Comparison of ENCODE assay signal across 28 cellular contexts in genomic region chr10:107589081-107589480, GRCh38.
"Had no signal": no experiment of that assay in that cellular context is flagged by ENCODE, and none has a peak within 500 bp of the region (broad histone marks: within the 10 kb centered on the region; RNA-seq: fewer than 3 reads in every experiment).

No MANE protein-coding gene starts in this region.

- H3K27ac ChIP-seq: brain microvascular endothelial cell, epithelial cell of prostate, esophagus squamous epithelium, gastrocnemius medialis, pancreas, prostate gland, sigmoid colon, thyroid gland, upper lobe of left lung, VCaP had no signal

- H3K27me3 ChIP-seq: brain microvascular endothelial cell, esophagus squamous epithelium, gastrocnemius medialis, pancreas, sigmoid colon, thyroid gland, upper lobe of left lung had no signal

- ATAC-seq: gastrocnemius medialis; left cardiac atrium; naive thymus-derived CD4-positive, alpha-beta T cell; pancreas; stimulated activated memory B cell treated with anti-CD40 and anti-IgM and Interleukin-4, amounts not matched to agents 10 μg/mL and 1 μg/mL and 100 μg/mL, for 72 hours; stimulated activated naive CD8-positive, alpha-beta T cell treated with anti-CD3 and anti-CD28 coated beads, Interleukin-15, amount 100 ng/mL, for 72 hours had no signal

- DNase-seq: activated CD4-positive, alpha-beta T cell treated with anti-CD3 and anti-CD28 coated beads for 4 hours; activated CD4-positive, alpha-beta T cell treated with anti-CD3 and anti-CD28 coated beads, Interleukin-2, amount 50 U/mL, for 4 hours; activated effector memory CD4-positive, alpha-beta T cell treated with Interleukin-2 at 50 U/mL for 16 hours; activated naive CD4-positive, alpha-beta T cell treated with Interleukin-2 at 50 U/mL for 16 hours; aorta; brain microvascular endothelial cell; caudate nucleus; esophagus squamous epithelium; gastrocnemius medialis; glutamatergic neuron; left cardiac atrium; mammary epithelial cell; naive thymus-derived CD4-positive, alpha-beta T cell; pancreas; sigmoid colon; stimulated activated CD4-positive, alpha-beta T cell treated with anti-CD3 and anti-CD28 coated beads, Interleukin-1b, Interleukin-23, amount 100 ng/mL, for 48 hours; stimulated activated CD4-positive, alpha-beta T cell treated with anti-CD3 and anti-CD28 coated beads, Interleukin-4, amount 100 ng/mL, for 4 hours; stimulated activated CD8-positive, alpha-beta memory T cell treated with anti-CD3 and anti-CD28 coated beads, Interleukin-4, amount 100 ng/mL, for 48 hours; stimulated activated naive CD8-positive, alpha-beta T cell treated with anti-CD3 and anti-CD28 coated beads, Interleukin-15, amount 100 ng/mL, for 72 hours; substantia nigra; T-helper 9 cell; thyroid gland; upper lobe of left lung had no signal

- H3K4me3 ChIP-seq: esophagus squamous epithelium, gastrocnemius medialis, pancreas, prostate gland, sigmoid colon, smooth muscle cell, thyroid gland, upper lobe of left lung had no signal

- H3K4me1 ChIP-seq: esophagus squamous epithelium, gastrocnemius medialis, pancreas, prostate gland, sigmoid colon, thyroid gland, upper lobe of left lung had no signal

- H3K36me3 ChIP-seq: brain microvascular endothelial cell, esophagus squamous epithelium, gastrocnemius medialis, pancreas, prostate gland, sigmoid colon, thyroid gland, upper lobe of left lung had no signal

- H3K4me2 ChIP-seq: smooth muscle cell had no signal

- H3K9me3 ChIP-seq: gastrocnemius medialis, prostate gland, thyroid gland had no signal
